In genomic region chr17:28700278-28700677, GRCh38 we compare ENCODE assay signal across 26 cellular contexts.
"Had no signal": no experiment of that assay in that cellular context is flagged by ENCODE, and none has a peak within 500 bp of the region (broad histone marks: within the 10 kb centered on the region; RNA-seq: fewer than 3 reads in every experiment).

No MANE protein-coding gene starts in this region.

- H3K9me3 Mint-ChIP-seq: activated B cell treated with CpG ODN at 0.5 μM for 24 hours; activated CD4-positive, alpha-beta T cell treated with anti-CD3 and anti-CD28 coated beads, Interleukin-2, amount 10 ng/mL, durations not matched to agents 24 days and 14 days; activated naive CD4-positive, alpha-beta T cell treated with anti-CD3 and anti-CD28 coated beads for 36 hours; activated T-helper 17 cell treated with anti-CD3 and anti-CD28 coated beads, Interleukin-2, amount 50 U/mL, for 72 hours had no signal

- H3K4me1 Mint-ChIP-seq: activated B cell treated with CpG ODN at 0.5 μM for 24 hours; activated CD8-positive, alpha-beta memory T cell treated with anti-CD3 and anti-CD28 coated beads, Interleukin-2, amount 10 ng/mL, durations not matched to agents 7 days and 5 days; activated T-helper 17 cell treated with anti-CD3 and anti-CD28 coated beads, Interleukin-2, amount 50 U/mL, for 72 hours had no signal

- H3K27ac Mint-ChIP-seq: activated B cell treated with CpG ODN at 0.5 μM for 24 hours; activated CD4-positive, alpha-beta T cell treated with anti-CD3 and anti-CD28 coated beads, Interleukin-2, amount 10 ng/mL, durations not matched to agents 24 days and 14 days; activated CD8-positive, alpha-beta memory T cell treated with anti-CD3 and anti-CD28 coated beads, Interleukin-2, amount 10 ng/mL, durations not matched to agents 7 days and 5 days; activated naive CD4-positive, alpha-beta T cell treated with anti-CD3 and anti-CD28 coated beads for 36 hours; activated naive CD8-positive, alpha-beta T cell; activated T-helper 17 cell treated with anti-CD3 and anti-CD28 coated beads, Interleukin-2, amount 50 U/mL, for 72 hours; T-helper 17 cell had no signal

- H3K27me3 Mint-ChIP-seq: activated B cell treated with CpG ODN at 0.5 μM for 24 hours; activated CD4-positive, alpha-beta T cell treated with anti-CD3 and anti-CD28 coated beads, Interleukin-2, amount 10 ng/mL, durations not matched to agents 24 days and 14 days; activated CD8-positive, alpha-beta memory T cell treated with anti-CD3 and anti-CD28 coated beads, Interleukin-2, amount 10 ng/mL, durations not matched to agents 7 days and 5 days; activated naive CD8-positive, alpha-beta T cell; activated T-helper 17 cell treated with anti-CD3 and anti-CD28 coated beads, Interleukin-2, amount 50 U/mL, for 72 hours; T-helper 17 cell had no signal

- H3K27ac ChIP-seq: brain microvascular endothelial cell, cardiac muscle cell had no signal

- H3K4me3 ChIP-seq: cardiac muscle cell, MG63 had no signal

- DNase-seq: activated B cell treated with CpG ODN at 0.5 μM for 24 hours; activated CD4-positive, alpha-beta T cell treated with anti-CD3 and anti-CD28 coated beads for 1 hour; activated CD4-positive, alpha-beta T cell treated with anti-CD3 and anti-CD28 coated beads, Interleukin-2, amount 10 ng/mL, durations not matched to agents 24 days and 14 days; activated CD4-positive, alpha-beta T cell treated with anti-CD3 and anti-CD28 coated beads, Interleukin-2, amount 50 U/mL, for 48 hours; activated CD8-positive, alpha-beta memory T cell treated with anti-CD3 and anti-CD28 coated beads, Interleukin-2, amount 10 ng/mL, durations not matched to agents 7 days and 5 days; activated gamma-delta T cell; activated naive CD4-positive, alpha-beta T cell treated with anti-CD3 and anti-CD28 coated beads for 36 hours; activated T-cell treated with anti-CD3 and anti-CD28 coated beads, Interleukin-2, amount 50 U/mL, for 48 hours; amygdala; brain microvascular endothelial cell; MG63; NCI-H1105 treated with DMSO at 0.1 percent for 48 hours; NCI-H1436 treated with DMSO at 0.1 percent for 48 hours; NCI-H187; NCI-H2081; NCI-H2227 treated with DMSO at 0.1 percent for 48 hours; NCI-H446 treated with DMSO at 0.1 percent for 48 hours; NCI-H524 treated with DMSO at 0.1 percent for 48 hours; NCI-H748 treated with DMSO at 0.1 percent for 48 hours; PC-3; T-helper 17 cell; T-helper 9 cell had no signal

- H3K4me3 Mint-ChIP-seq: activated B cell treated with CpG ODN at 0.5 μM for 24 hours; activated CD4-positive, alpha-beta T cell treated with anti-CD3 and anti-CD28 coated beads, Interleukin-2, amount 10 ng/mL, durations not matched to agents 24 days and 14 days; activated CD8-positive, alpha-beta memory T cell treated with anti-CD3 and anti-CD28 coated beads, Interleukin-2, amount 10 ng/mL, durations not matched to agents 7 days and 5 days; activated naive CD4-positive, alpha-beta T cell treated with anti-CD3 and anti-CD28 coated beads for 36 hours; activated naive CD8-positive, alpha-beta T cell; activated T-helper 17 cell treated with anti-CD3 and anti-CD28 coated beads, Interleukin-2, amount 50 U/mL, for 72 hours; T-helper 17 cell had no signal

- H3K9me3 ChIP-seq: MG63 had no signal

- H3K36me3 Mint-ChIP-seq: activated naive CD8-positive, alpha-beta T cell had no signal

- H3K27me3 ChIP-seq: brain microvascular endothelial cell, cardiac muscle cell, MG63 had no signal

- ATAC-seq: activated CD8-positive, alpha-beta memory T cell treated with anti-CD3 and anti-CD28 coated beads, Interleukin-2, amount 10 ng/mL, durations not matched to agents 7 days and 5 days; activated T-helper 17 cell treated with anti-CD3 and anti-CD28 coated beads, Interleukin-2, amount 50 U/mL, for 72 hours; PC-3; T-helper 17 cell had no signal

- FAIRE-seq: RCC 7860 had no signal
